1 cellular context compared by ENCODE assay signal in the genomic region with DNA sequence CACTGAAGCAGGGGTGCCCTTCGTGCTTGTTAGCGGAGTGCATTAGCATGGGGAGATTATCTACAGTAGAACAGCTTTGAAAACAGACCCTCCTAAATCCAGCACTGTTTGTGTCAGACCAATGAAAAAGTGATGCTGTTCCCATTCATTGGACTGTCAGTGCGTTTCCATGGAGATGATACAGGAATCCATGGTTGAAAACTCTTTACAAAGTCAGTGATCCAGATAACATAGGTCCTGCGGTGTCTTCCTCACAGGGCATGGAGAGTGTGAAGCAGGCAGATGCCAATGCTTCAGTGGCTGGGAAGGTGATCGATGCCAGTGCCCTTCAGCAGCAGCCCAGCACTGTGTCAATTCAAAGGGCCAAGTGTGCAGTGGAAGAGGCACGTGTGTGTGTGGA.
TF ChIP-seq lines count a peak whose summit lies in the region.

No MANE protein-coding gene starts in this region.

TF ChIP-seq in K562, 482 proteins besides CTCF, POLR2A, EP300 and RAD21:
- TF ChIP-seq, protein P1, sequence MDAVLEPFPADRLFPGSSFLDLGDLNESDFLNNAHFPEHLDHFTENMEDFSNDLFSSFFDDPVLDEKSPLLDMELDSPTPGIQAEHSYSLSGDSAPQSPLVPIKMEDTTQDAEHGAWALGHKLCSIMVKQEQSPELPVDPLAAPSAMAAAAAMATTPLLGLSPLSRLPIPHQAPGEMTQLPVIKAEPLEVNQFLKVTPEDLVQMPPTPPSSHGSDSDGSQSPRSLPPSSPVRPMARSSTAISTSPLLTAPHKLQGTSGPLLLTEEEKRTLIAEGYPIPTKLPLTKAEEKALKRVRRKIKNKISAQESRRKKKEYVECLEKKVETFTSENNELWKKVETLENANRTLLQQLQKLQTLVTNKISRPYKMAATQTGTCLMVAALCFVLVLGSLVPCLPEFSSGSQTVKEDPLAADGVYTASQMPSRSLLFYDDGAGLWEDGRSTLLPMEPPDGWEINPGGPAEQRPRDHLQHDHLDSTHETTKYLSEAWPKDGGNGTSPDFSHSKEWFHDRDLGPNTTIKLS (IDR thresholded peaks at IDR 0.05; ENCODE audit: borderline replicate concordance, low read depth), result no peak
- TF ChIP-seq, protein P2, sequence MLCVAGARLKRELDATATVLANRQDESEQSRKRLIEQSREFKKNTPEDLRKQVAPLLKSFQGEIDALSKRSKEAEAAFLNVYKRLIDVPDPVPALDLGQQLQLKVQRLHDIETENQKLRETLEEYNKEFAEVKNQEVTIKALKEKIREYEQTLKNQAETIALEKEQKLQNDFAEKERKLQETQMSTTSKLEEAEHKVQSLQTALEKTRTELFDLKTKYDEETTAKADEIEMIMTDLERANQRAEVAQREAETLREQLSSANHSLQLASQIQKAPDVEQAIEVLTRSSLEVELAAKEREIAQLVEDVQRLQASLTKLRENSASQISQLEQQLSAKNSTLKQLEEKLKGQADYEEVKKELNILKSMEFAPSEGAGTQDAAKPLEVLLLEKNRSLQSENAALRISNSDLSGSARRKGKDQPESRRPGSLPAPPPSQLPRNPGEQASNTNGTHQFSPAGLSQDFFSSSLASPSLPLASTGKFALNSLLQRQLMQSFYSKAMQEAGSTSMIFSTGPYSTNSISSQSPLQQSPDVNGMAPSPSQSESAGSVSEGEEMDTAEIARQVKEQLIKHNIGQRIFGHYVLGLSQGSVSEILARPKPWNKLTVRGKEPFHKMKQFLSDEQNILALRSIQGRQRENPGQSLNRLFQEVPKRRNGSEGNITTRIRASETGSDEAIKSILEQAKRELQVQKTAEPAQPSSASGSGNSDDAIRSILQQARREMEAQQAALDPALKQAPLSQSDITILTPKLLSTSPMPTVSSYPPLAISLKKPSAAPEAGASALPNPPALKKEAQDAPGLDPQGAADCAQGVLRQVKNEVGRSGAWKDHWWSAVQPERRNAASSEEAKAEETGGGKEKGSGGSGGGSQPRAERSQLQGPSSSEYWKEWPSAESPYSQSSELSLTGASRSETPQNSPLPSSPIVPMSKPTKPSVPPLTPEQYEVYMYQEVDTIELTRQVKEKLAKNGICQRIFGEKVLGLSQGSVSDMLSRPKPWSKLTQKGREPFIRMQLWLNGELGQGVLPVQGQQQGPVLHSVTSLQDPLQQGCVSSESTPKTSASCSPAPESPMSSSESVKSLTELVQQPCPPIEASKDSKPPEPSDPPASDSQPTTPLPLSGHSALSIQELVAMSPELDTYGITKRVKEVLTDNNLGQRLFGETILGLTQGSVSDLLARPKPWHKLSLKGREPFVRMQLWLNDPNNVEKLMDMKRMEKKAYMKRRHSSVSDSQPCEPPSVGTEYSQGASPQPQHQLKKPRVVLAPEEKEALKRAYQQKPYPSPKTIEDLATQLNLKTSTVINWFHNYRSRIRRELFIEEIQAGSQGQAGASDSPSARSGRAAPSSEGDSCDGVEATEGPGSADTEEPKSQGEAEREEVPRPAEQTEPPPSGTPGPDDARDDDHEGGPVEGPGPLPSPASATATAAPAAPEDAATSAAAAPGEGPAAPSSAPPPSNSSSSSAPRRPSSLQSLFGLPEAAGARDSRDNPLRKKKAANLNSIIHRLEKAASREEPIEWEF (CRISPR knock-in tag; IDR thresholded peaks at IDR 0.05), result no peak
- TF ChIP-seq CREBBP (IDR thresholded peaks at IDR 0.05; ENCODE audit: low read depth, low read length), result no peak
